In genomic region chr10:74683621-74684114, GRCh38 we compare ENCODE assay signal across 1 cellular context.
TF ChIP-seq lines count a peak whose summit lies in the region.

No MANE protein-coding gene starts in this region.

TF ChIP-seq in H1, 55 proteins besides CTCF, POLR2A, EP300 and RAD21 (continued from another document):
- no peak for TF ChIP-seq CHD7 (IDR thresholded peaks at IDR 0.05; ENCODE audit: insufficient replicate concordance, low read length)
- TF ChIP-seq GTF2F1 (IDR thresholded peaks at IDR 0.05; ENCODE audit: borderline replicate concordance, low read depth, low read length) = no peak
- TF ChIP-seq CREB1 (IDR thresholded peaks at IDR 0.05) = no peak
- TF ChIP-seq SUZ12 (IDR thresholded peaks at IDR 0.05; ENCODE audit: low read length) = no peak
- TF ChIP-seq BACH1 (IDR thresholded peaks at IDR 0.05; ENCODE audit: low read length) = no peak
- no peak for TF ChIP-seq CEBPB (IDR thresholded peaks at IDR 0.05; ENCODE audit: low read depth, low read length)
- TF ChIP-seq CBX8 (IDR thresholded peaks at IDR 0.05; ENCODE audit: borderline replicate concordance, low read depth, low read length) = no peak
- no peak for TF ChIP-seq SRF (IDR thresholded peaks at IDR 0.05; ENCODE audit: low read depth, low read length)
- TF ChIP-seq TAF1 (IDR thresholded peaks at IDR 0.05; ENCODE audit: low read depth, low read length) = no peak
- TF ChIP-seq RXRA (IDR thresholded peaks at IDR 0.05; ENCODE audit: insufficient read depth, low read depth, low read length) = no peak
- TF ChIP-seq CTBP2 (IDR thresholded peaks at IDR 0.05; ENCODE audit: borderline replicate concordance, insufficient read depth, insufficient read length, low read length) = no peak
- TF ChIP-seq JUN (IDR thresholded peaks at IDR 0.05; ENCODE audit: low read depth, low read length) = no peak
TF ChIP-seq in H1: peak in this region for 0.
